ENCODE assay signal across 1 cellular context in genomic region chr22:22348127-22348814, GRCh38.
TF ChIP-seq lines count a peak whose summit lies in the region.

No MANE protein-coding gene starts in this region.

TF ChIP-seq in K562, 482 proteins besides CTCF, POLR2A, EP300 and RAD21 (continued from another document and continues in another):
- no peak for TF ChIP-seq KDM5B (IDR thresholded peaks at IDR 0.05; ENCODE audit: insufficient replicate concordance, low read depth, low read length)
- peak; percentile 23; the same call in 1 of the 2 replicates for TF ChIP-seq ZC3H4 (CRISPR knock-in tag; IDR thresholded peaks at IDR 0.05; ENCODE audit: borderline replicate concordance)
- no peak for TF ChIP-seq PHTF2 (CRISPR knock-in tag; IDR thresholded peaks at IDR 0.05)
- no peak; the same call in 1 of the 2 replicates for TF ChIP-seq MAFK (IDR thresholded peaks at IDR 0.05; ENCODE audit: low read length)
- TF ChIP-seq SIX5 (IDR thresholded peaks at IDR 0.05; ENCODE audit: borderline replicate concordance in 1 of 2, insufficient read depth in 1 of 2, low read depth in 1 of 2, low read length in 2 of 2): no peak
- TF ChIP-seq POLR2AphosphoS5 (IDR thresholded peaks at IDR 0.05; ENCODE audit: control insufficient read depth, insufficient read depth, low read depth, low read length): no peak
- TF ChIP-seq NUFIP1 (IDR thresholded peaks at IDR 0.05; ENCODE audit: partially characterized antibody): no peak
- TF ChIP-seq PTBP1 (IDR thresholded peaks at IDR 0.05; ENCODE audit: low read depth, low read length): no peak
- no peak for TF ChIP-seq ZBTB17 (CRISPR knock-in tag; IDR thresholded peaks at IDR 0.05)
- TF ChIP-seq FOXJ3 (CRISPR knock-in tag; IDR thresholded peaks at IDR 0.05): no peak
- no peak for TF ChIP-seq ZNF696 (CRISPR knock-in tag; conservative IDR thresholded peaks at IDR 0.05)
- no peak for TF ChIP-seq NBN (IDR thresholded peaks at IDR 0.05; ENCODE audit: low read depth)
- TF ChIP-seq TSHZ1 (CRISPR knock-in tag; IDR thresholded peaks at IDR 0.05): no peak
- TF ChIP-seq XRCC4 (IDR thresholded peaks at IDR 0.05; ENCODE audit: extremely low read depth, insufficient read depth, insufficient read length): no peak
- TF ChIP-seq HES1 (IDR thresholded peaks at IDR 0.05; ENCODE audit: low read depth): no peak
- TF ChIP-seq ZNF146 (CRISPR knock-in tag; IDR thresholded peaks at IDR 0.05; ENCODE audit: unreplicated experiment): no peak
- no peak for TF ChIP-seq TCFL5 (CRISPR knock-in tag; conservative IDR thresholded peaks at IDR 0.05)
- TF ChIP-seq NFRKB (IDR thresholded peaks at IDR 0.05; ENCODE audit: low read depth): no peak
- no peak for TF ChIP-seq E2F6 (IDR thresholded peaks at IDR 0.05; ENCODE audit: borderline replicate concordance in 1 of 2, extremely low read depth in 1 of 2, insufficient read depth in 1 of 2, insufficient read length in 1 of 2, low read depth in 1 of 2, low read length in 1 of 2, poor library complexity in 1 of 2, severe bottlenecking in 1 of 2)
- no peak for TF ChIP-seq COPS2 (conservative IDR thresholded peaks at IDR 0.05)
- peak; percentile 29; the same call in 1 of the 2 replicates for TF ChIP-seq CBFB (CRISPR knock-in tag; IDR thresholded peaks at IDR 0.05)
- TF ChIP-seq ZNF764 (CRISPR knock-in tag; IDR thresholded peaks at IDR 0.05; ENCODE audit: low read depth): no peak
- no peak for TF ChIP-seq PHF21A (IDR thresholded peaks at IDR 0.05; ENCODE audit: borderline replicate concordance, low read depth)
- no peak for TF ChIP-seq ZNF263 (CRISPR knock-in tag; IDR thresholded peaks at IDR 0.05; ENCODE audit: borderline replicate concordance)
- no peak for TF ChIP-seq SPI1 (IDR thresholded peaks at IDR 0.05; ENCODE audit: borderline replicate concordance, low read depth, low read length)
- no peak for TF ChIP-seq ETV1 (tag; conservative IDR thresholded peaks at IDR 0.05; ENCODE audit: low read depth)
- 0 out of 2 replicates have a peak, but pooled peaks have one; percentile 44 for TF ChIP-seq XRCC5 (IDR thresholded peaks at IDR 0.05; ENCODE audit: low read depth, low read length)
- TF ChIP-seq ELF4 (CRISPR knock-in tag; IDR thresholded peaks at IDR 0.05): 0 out of 2 replicates have a peak, but pooled peaks have one; percentile 4
- 0 out of 2 replicates have a peak, but pooled peaks have one; percentile 19 for TF ChIP-seq PRMT5 (CRISPR knock-in tag; IDR thresholded peaks at IDR 0.05)
- TF ChIP-seq ZNF165 (CRISPR knock-in tag; IDR thresholded peaks at IDR 0.05; ENCODE audit: borderline replicate concordance): 0 out of 2 replicates have a peak, but pooled peaks have one; percentile 7
- TF ChIP-seq CEBPZ (IDR thresholded peaks at IDR 0.05; ENCODE audit: borderline replicate concordance, low read depth, low read length): no peak
- peak; percentile 29 for TF ChIP-seq CTCFL (IDR thresholded peaks at IDR 0.05; ENCODE audit: borderline replicate concordance, insufficient read depth, low read depth, low read length, poor library complexity, severe bottlenecking)
- TF ChIP-seq CTBP1 (IDR thresholded peaks at IDR 0.05; ENCODE audit: borderline replicate concordance): peak; percentile 9; the same call in 1 of the 2 replicates
- TF ChIP-seq RFX5 (IDR thresholded peaks at IDR 0.05; ENCODE audit: low read depth, low read length): no peak
- no peak for TF ChIP-seq ZNF740 (CRISPR knock-in tag; IDR thresholded peaks at IDR 0.05)
- TF ChIP-seq ZNF740 (tag; IDR thresholded peaks at IDR 0.05): no peak
- TF ChIP-seq RHOXF2B (CRISPR knock-in tag; conservative IDR thresholded peaks at IDR 0.05): no peak
- no peak for TF ChIP-seq SIN3B (IDR thresholded peaks at IDR 0.05; ENCODE audit: low read depth)
- TF ChIP-seq ASH1L (IDR thresholded peaks at IDR 0.05; ENCODE audit: borderline replicate concordance, low read depth, partially characterized antibody): no peak
- no peak for TF ChIP-seq STAG1 (CRISPR knock-in tag; IDR thresholded peaks at IDR 0.05; ENCODE audit: borderline replicate concordance)
